ENCODE assay signal across 3 cellular contexts in genomic region chr1:84013708-84014107, GRCh38.
TF ChIP-seq lines count a peak whose summit lies in the region.

No MANE protein-coding gene starts in this region.

TF ChIP-seq in HEK293, 187 proteins besides CTCF, POLR2A, EP300 and RAD21:
- TF ChIP-seq HOXD13 (CRISPR knock-in tag; IDR thresholded peaks at IDR 0.05; ENCODE audit: borderline replicate concordance): no peak
- no peak for TF ChIP-seq ZNF121 (tag by site-specific recombination; IDR thresholded peaks at IDR 0.05)
- TF ChIP-seq ZNF280D (tag by site-specific recombination; IDR thresholded peaks at IDR 0.05): no peak; the same call in 1 of the 2 replicates
- TF ChIP-seq ZNF391 (tag by site-specific recombination; IDR thresholded peaks at IDR 0.05; ENCODE audit: borderline replicate concordance, low read depth): no peak
- TF ChIP-seq KLF10 (tag by site-specific recombination; IDR thresholded peaks at IDR 0.05): no peak
- TF ChIP-seq GLIS1 (tag by site-specific recombination; IDR thresholded peaks at IDR 0.05): no peak
- peak; percentile 50; the same call in 1 of the 2 replicates for TF ChIP-seq ZNF580 (tag by site-specific recombination; IDR thresholded peaks at IDR 0.05)
- no peak for TF ChIP-seq ZNF660 (tag by site-specific recombination; IDR thresholded peaks at IDR 0.05)
- TF ChIP-seq ZNF280C (tag by site-specific recombination; IDR thresholded peaks at IDR 0.05): no peak
- no peak for TF ChIP-seq ZNF701 (tag by site-specific recombination; IDR thresholded peaks at IDR 0.05)
- peak; percentile 96 for TF ChIP-seq ZNF146 (tag by site-specific recombination; IDR thresholded peaks at IDR 0.05)
TF ChIP-seq in HEK293: peak in this region for 2.

TF ChIP-seq in K562, 482 proteins besides CTCF, POLR2A, EP300 and RAD21:
- TF ChIP-seq FUS (optimal IDR thresholded peaks at IDR 0.05; ENCODE audit: low read depth, low read length) (no peak), ZNF778 (CRISPR knock-in tag; IDR thresholded peaks at IDR 0.05) (no peak), ZNF146 (CRISPR knock-in tag; IDR thresholded peaks at IDR 0.05; ENCODE audit: unreplicated experiment) (peak; percentile 95), RBM25 (IDR thresholded peaks at IDR 0.05; ENCODE audit: low read depth, low read length, severe bottlenecking) (peak; percentile 68)

TF ChIP-seq in H1, 55 proteins besides CTCF, POLR2A, EP300 and RAD21:
- TF ChIP-seq TAF7 (optimal IDR thresholded peaks at IDR 0.05; ENCODE audit: borderline replicate concordance, low read depth, low read length) (no peak), TBP (IDR thresholded peaks at IDR 0.05; ENCODE audit: low read depth, low read length) (no peak), JUND (IDR thresholded peaks at IDR 0.05; ENCODE audit: low read length) (no peak), KDM1A (IDR thresholded peaks at IDR 0.05; ENCODE audit: borderline replicate concordance, low read length) (peak; percentile 54; the same call in 1 of the 2 replicates), EZH2 (IDR thresholded peaks at IDR 0.05; ENCODE audit: low read depth, low read length, severe bottlenecking) (no peak), POU5F1 (IDR thresholded peaks at IDR 0.05; ENCODE audit: low read depth, low read length) (no peak), NRF1 (IDR thresholded peaks at IDR 0.05; ENCODE audit: low read depth, low read length) (no peak), PHF8 (conservative IDR thresholded peaks at IDR 0.05; ENCODE audit: low read depth, low read length) (no peak)
